Comparison of ENCODE assay signal across 8 cellular contexts in the genomic region with DNA sequence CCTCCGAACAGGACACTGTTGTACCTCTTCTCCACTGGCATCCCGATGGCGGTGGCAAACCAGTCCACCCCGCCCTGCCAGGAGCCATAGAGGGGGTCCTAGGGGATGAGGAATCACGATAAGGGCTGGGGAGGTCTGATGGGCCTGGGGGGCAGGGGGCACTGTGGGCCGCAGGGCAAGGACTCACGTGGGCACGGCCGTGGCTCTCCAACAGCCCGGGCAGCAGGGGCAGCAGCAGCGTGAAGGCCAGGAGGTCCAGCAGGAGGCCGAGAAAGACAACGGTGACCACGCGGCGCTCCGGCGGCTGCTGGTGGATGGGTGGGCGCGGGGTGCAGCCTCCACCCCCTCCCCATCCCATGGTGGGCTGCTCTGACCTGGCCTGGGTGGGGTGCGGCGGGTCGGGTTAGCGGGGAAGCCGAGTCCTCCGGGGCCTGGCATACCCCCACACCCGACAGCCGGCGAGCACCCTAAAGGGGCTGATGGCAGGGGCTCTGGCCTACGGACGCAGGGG. TPM values are rescaled to one million over a fixed set of nuclear protein-coding genes. Genes with fewer than 3 reads are reported as not detected.
A peak's percentile ranks its signal among the peaks of the same experiment; 100 is the strongest.
DNase-seq lines count a peak whose midpoint lies in the region; ATAC-seq and TF ChIP-seq lines count a peak whose summit lies in the region.

No MANE protein-coding gene starts in this region.

- H3K27me3 Mint-ChIP-seq in H9 (ENCODE audit: low read depth) = no peaks in the 10 kb centered on the region; the same call in 1 of the 2 replicates

- no peak overlapping the region for H2BK12ac ChIP-seq in H9 (ENCODE audit: insufficient read length, low read depth, low read length)

- H3K27me3 ChIP-seq in H9 (ENCODE audit: insufficient read depth, low read length) (no peaks in the 10 kb centered on the region), iPS DF 6.9 (ENCODE audit: control insufficient read depth, insufficient read depth, low read length) (no peaks in the 10 kb centered on the region)

- peak overlapping the region; percentile 35 for H3K4me2 ChIP-seq in H9 (ENCODE audit: insufficient read depth, insufficient read length, low read length)

- no peak overlapping the region for H3K56ac ChIP-seq in H9 (ENCODE audit: insufficient read length, low read depth, low read length)

- H3K4me3 ChIP-seq in iPS DF 6.9 (ENCODE audit: low read length) (peak overlapping the region; percentile 57; the same call in 1 of the 2 replicates), skin epidermis (peak overlapping the region; percentile 69 to 98 (median 93))

- WGBS in H9 (ENCODE audit: extremely low coverage, insufficient read length, low lambda C conversion rate) = no CpG with 5 or more reads among the region's 31 CpGs
- no CpG with 5 or more reads among the region's 31 CpGs for WGBS in iPS DF 6.9 (ENCODE audit: insufficient coverage, insufficient read length)

- no peaks in the 10 kb centered on the region for H4K20me1 ChIP-seq in H9 (ENCODE audit: control insufficient read depth, insufficient read depth, insufficient read length)

- H3K4me1 ChIP-seq in H9 (ENCODE audit: insufficient read depth, low read length) (no peaks in the 10 kb centered on the region), iPS DF 6.9 (ENCODE audit: control insufficient read depth, insufficient read depth, low read length) (no peaks in the 10 kb centered on the region; the same call in 1 of the 2 replicates)

- no peak overlapping the region for H3K4ac ChIP-seq in H9 (ENCODE audit: low read depth, low read length)

- no peak overlapping the region for H3K27ac Mint-ChIP-seq in H9
- H3K27ac Mint-ChIP-seq in activated naive CD4-positive, alpha-beta T cell treated with anti-CD3 and anti-CD28 coated beads, Interleukin-2, amount 50 U/mL, for 72 hours = peak overlapping the region; percentile 85 to 95

- no peak overlapping the region for H3K9ac ChIP-seq in H9 (ENCODE audit: extremely low read depth, insufficient read length, low read length)

- H2AK5ac ChIP-seq in H9 (ENCODE audit: insufficient read length, low read length) = no peak overlapping the region

- peaks cover 16% of the 10 kb centered on the region for H3K36me3 ChIP-seq in iPS DF 6.9 (ENCODE audit: control insufficient read depth, insufficient read depth, low read length)

- no peak overlapping the region for H2BK20ac ChIP-seq in H9 (ENCODE audit: low read depth, low read length, poor library complexity, severe bottlenecking)

- no peak overlapping the region for H3K18ac ChIP-seq in H9 (ENCODE audit: insufficient read length, low read depth, low read length)

- peaks cover 10% of the 10 kb centered on the region for H3K23me2 ChIP-seq in H9 (ENCODE audit: insufficient read length, low read depth, low read length, poor library complexity, severe bottlenecking)

- no peak overlapping the region for H3K23ac ChIP-seq in H9 (ENCODE audit: insufficient read length, low read depth, low read length)

- ATAC-seq in activated naive CD4-positive, alpha-beta T cell treated with anti-CD3 and anti-CD28 coated beads, Interleukin-2, amount 50 U/mL, for 72 hours = no peak
- ATAC-seq in GM21526 (IDR thresholded peaks at IDR 0.05; ENCODE audit: low FRiP score, unreplicated experiment) = no peak

- H4K91ac ChIP-seq in H9 (ENCODE audit: insufficient read length, low read depth, low read length) = no peak overlapping the region

- no peak overlapping the region for H2AFZ ChIP-seq in H9 (ENCODE audit: low read length)

- H3T11ph ChIP-seq in H9 (ENCODE audit: low read length) = no peak overlapping the region

- no peak overlapping the region for H2BK15ac ChIP-seq in H9 (ENCODE audit: low read depth, low read length)

- no peaks in the 10 kb centered on the region for H3K79me1 ChIP-seq in H9 (ENCODE audit: insufficient read depth, low read depth, low read length, poor library complexity, severe bottlenecking)

- H3K36me3 Mint-ChIP-seq in H9 (ENCODE audit: insufficient read depth in 1 of 3, low read depth in 3 of 3) = peaks cover 19 to 61% (median 46%) of the 10 kb centered on the region in 3 experiments; a peak in 6 of 7 replicates
- H3K36me3 Mint-ChIP-seq in activated naive CD4-positive, alpha-beta T cell treated with anti-CD3 and anti-CD28 coated beads, Interleukin-2, amount 50 U/mL, for 72 hours = peaks cover 17 to 30% of the 10 kb centered on the region in 2 donors

- no peak overlapping the region for H3K27ac ChIP-seq in H9 (ENCODE audit: insufficient read length, low read depth, low read length)
- H3K27ac ChIP-seq in iPS DF 6.9 (ENCODE audit: low read length) = no peak overlapping the region
- H3K27ac ChIP-seq in skin epidermis = peak overlapping the region; percentile 78 to 98 (median 93)

- peaks cover 30 to 33% of the 10 kb centered on the region in 2 experiments for H3K4me1 Mint-ChIP-seq in H9

- no peaks in the 10 kb centered on the region for H3K9me3 ChIP-seq in H9 (ENCODE audit: control insufficient read depth, low read depth, low read length)
- H3K9me3 ChIP-seq in iPS DF 6.9 (ENCODE audit: control insufficient read depth, insufficient read depth, low read length) = no peaks in the 10 kb centered on the region

- no peak overlapping the region for H2BK120ac ChIP-seq in H9 (ENCODE audit: low read depth, low read length, poor library complexity, severe bottlenecking)

- DNase-seq in H9 (no peak), iPS DF 6.9 (ENCODE audit: low read depth, low spot score) (no peak), HuH-7 (ENCODE audit: low spot score) (no peak)
- peak in 1 of 2 donors; percentile 64 for DNase-seq in activated naive CD4-positive, alpha-beta T cell treated with anti-CD3 and anti-CD28 coated beads, Interleukin-2, amount 50 U/mL, for 72 hours (ENCODE audit: low spot score in 2 of 2)
- DNase-seq in activated CD4-positive, alpha-beta T cell treated with anti-CD3 and anti-CD28 coated beads for 4 hours = no peak
- no peak for DNase-seq in stimulated activated CD8-positive, alpha-beta memory T cell treated with anti-CD3 and anti-CD28 coated beads, Interleukin-4, amount 100 ng/mL, for 48 hours

- no peaks in the 10 kb centered on the region for H3K9me3 Mint-ChIP-seq in H9
- H3K9me3 Mint-ChIP-seq in activated naive CD4-positive, alpha-beta T cell treated with anti-CD3 and anti-CD28 coated beads, Interleukin-2, amount 50 U/mL, for 72 hours = no peaks in the 10 kb centered on the region

- H3K4me3 Mint-ChIP-seq in H9 = peak overlapping the region; percentile 70 to 78

- no peak overlapping the region for H4K8ac ChIP-seq in H9 (replicated peaks; ENCODE audit: insufficient read length, low read depth, low read length)

- TF ChIP-seq CTCF in H9 (conservative IDR thresholded peaks at IDR 0.05) = no peak

- H2BK5ac ChIP-seq in H9 (ENCODE audit: insufficient read length, low read length) = no peak overlapping the region

- H3K14ac ChIP-seq in H9 (ENCODE audit: insufficient read depth, low read length) = no peak overlapping the region

- H4K5ac ChIP-seq in H9 (ENCODE audit: insufficient read length, low read depth, low read length) = no peak overlapping the region

- no peaks in the 10 kb centered on the region; the same call in 1 of the 2 replicates for H3K79me2 ChIP-seq in H9 (ENCODE audit: insufficient read depth, low read length)

RNA-seq across cellular contexts. Expression of a gene that starts 29.6 kb away (rescaled TPM):
- total RNA-seq in H9 (2021) = 50.1 and 50.3 TPM in 2 replicates
- total RNA-seq in activated naive CD4-positive, alpha-beta T cell treated with anti-CD3 and anti-CD28 coated beads, Interleukin-2, amount 50 U/mL, for 72 hours = 10 to 100 TPM; 62.9 to 77.1 TPM

RNA-seq across cellular contexts. Expression of a gene that starts 29.8 kb away (rescaled TPM):
- total RNA-seq in H9 (2021) = 4.3 and 4.8 TPM in 2 replicates
- total RNA-seq in activated naive CD4-positive, alpha-beta T cell treated with anti-CD3 and anti-CD28 coated beads, Interleukin-2, amount 50 U/mL, for 72 hours = 1 to 10 TPM; 2.9 to 7.2 TPM

Comparison
In these comparisons a context has a peak if more than half of its experiments do, and no peak if none do; other contexts are left out.
1. H3K27ac ChIP-seq: peak in skin epidermis (21 of 21); none in H9 (single experiment) and iPS DF 6.9 (single experiment).
2. H3K27ac Mint-ChIP-seq: peak in activated naive CD4-positive, alpha-beta T cell treated with anti-CD3 and anti-CD28 coated beads, Interleukin-2, amount 50 U/mL, for 72 hours (2 of 2); none in H9 (0 of 3).